8 cellular contexts compared by ENCODE assay signal in genomic region chr12:53378705-53379388, GRCh38. TPM values are rescaled to one million over a fixed set of nuclear protein-coding genes. Genes with fewer than 3 reads are reported as not detected.
DNase-seq lines count a peak whose midpoint lies in the region; ATAC-seq, FAIRE-seq and TF ChIP-seq lines count a peak whose summit lies in the region.

No MANE protein-coding gene starts in this region.

- peak overlapping the region; percentile 84 for H3K4me2 ChIP-seq in Karpas-422 (ENCODE audit: low read depth, low read length, poor library complexity, severe bottlenecking)

- no peaks in the 10 kb centered on the region for H3K9me3 Mint-ChIP-seq in CD4-positive, alpha-beta T cell
- no peaks in the 10 kb centered on the region for H3K9me3 Mint-ChIP-seq in HFFc6

- H3K9me3 ChIP-seq in CD4-positive, alpha-beta T cell (ENCODE audit: control insufficient read depth, low read length) = no peaks in the 10 kb centered on the region
- no peaks in the 10 kb centered on the region for H3K9me3 ChIP-seq in Karpas-422 (ENCODE audit: low read length)
- H3K9me3 ChIP-seq in muscle layer of colon (ENCODE audit: low read length) = no peaks in the 10 kb centered on the region

- no peaks in the 10 kb centered on the region for H4K20me1 ChIP-seq in Karpas-422 (ENCODE audit: insufficient read depth, low read depth, low read length)

- no peak for TF ChIP-seq POLR2A in H54 (IDR thresholded peaks at IDR 0.05; ENCODE audit: low read depth, low read length)

- H3K79me2 ChIP-seq in Karpas-422 (ENCODE audit: low read length) = peaks cover 32% of the 10 kb centered on the region

- peak overlapping the region; percentile 67 for H3K27ac ChIP-seq in CD4-positive, alpha-beta T cell (ENCODE audit: low read depth, low read length)
- peak overlapping the region; percentile 70 for H3K27ac ChIP-seq in Karpas-422 (ENCODE audit: low read length)
- peak overlapping the region; percentile 88 for H3K27ac ChIP-seq in brain microvascular endothelial cell
- H3K27ac ChIP-seq in muscle layer of colon (ENCODE audit: low read depth, low read length) = peak overlapping the region; percentile 92

- H3K36me3 Mint-ChIP-seq in CD4-positive, alpha-beta T cell (ENCODE audit: low read depth) = peaks cover 32% of the 10 kb centered on the region
- H3K36me3 Mint-ChIP-seq in HFFc6 (ENCODE audit: low read depth) = peaks cover 26% of the 10 kb centered on the region

- ATAC-seq in CD4-positive, alpha-beta T cell (ENCODE audit: poor library complexity) = no peak
- ATAC-seq in HG03342 (IDR thresholded peaks at IDR 0.05; ENCODE audit: unreplicated experiment) = no peak
- no peak for ATAC-seq in GM19324 (IDR thresholded peaks at IDR 0.05; ENCODE audit: low FRiP score, unreplicated experiment)

- no peak for FAIRE-seq in H54 (lab: Jason Lieb, UNC)

- H3K4me3 Mint-ChIP-seq in CD4-positive, alpha-beta T cell = no peak overlapping the region
- H3K4me3 Mint-ChIP-seq in HFFc6 = no peak overlapping the region

- H3K4me3 ChIP-seq in Karpas-422 (ENCODE audit: low read length) (peak overlapping the region; percentile 71), brain microvascular endothelial cell (ENCODE audit: low read depth, low read length) (peak overlapping the region; percentile 64), muscle layer of colon (ENCODE audit: low read depth in 1 of 2, low read length in 2 of 2) (peak overlapping the region; percentile 9 to 76)

- H3K4me1 ChIP-seq in Karpas-422 (ENCODE audit: low read length) (peaks cover 40% of the 10 kb centered on the region), muscle layer of colon (ENCODE audit: insufficient read depth, low read length) (peaks cover 33% of the 10 kb centered on the region)

- TF ChIP-seq CTCF in CD4-positive, alpha-beta T cell (IDR thresholded peaks at IDR 0.05) = no peak
- TF ChIP-seq CTCF in brain microvascular endothelial cell (IDR thresholded peaks at IDR 0.05; ENCODE audit: low read depth, low read length, missing control alignments) = no peak
- no peak for TF ChIP-seq CTCF in HFFc6 (IDR thresholded peaks at IDR 0.05)

- in situ Hi-C loops in brain microvascular endothelial cell (cut with HindIII; ENCODE audit: low pct_ligation_motif_present, low sequenced_read_pairs) = no loop called here

- no peaks in the 10 kb centered on the region for H3K27me3 ChIP-seq in CD4-positive, alpha-beta T cell (ENCODE audit: control insufficient read depth, insufficient read depth, low read length)
- H3K27me3 ChIP-seq in Karpas-422 (ENCODE audit: low read length) (no peaks in the 10 kb centered on the region), brain microvascular endothelial cell (replicated peaks) (no peaks in the 10 kb centered on the region), muscle layer of colon (ENCODE audit: control insufficient read depth in 1 of 2, insufficient read depth in 2 of 2, low read length in 2 of 2) (no peaks in the 10 kb centered on the region)

- H3K36me3 ChIP-seq in Karpas-422 (ENCODE audit: insufficient read depth, low read length) = peaks cover 12% of the 10 kb centered on the region
- peaks cover 15% of the 10 kb centered on the region for H3K36me3 ChIP-seq in brain microvascular endothelial cell (replicated peaks)
- peaks cover 26% of the 10 kb centered on the region for H3K36me3 ChIP-seq in muscle layer of colon (ENCODE audit: insufficient read depth, low read length)

- H2AFZ ChIP-seq in Karpas-422 (ENCODE audit: low read length) = no peak overlapping the region

- CTCF ChIA-PET in CD4-positive, alpha-beta T cell (lab: Charles Lee) = interaction anchor here (0.6 to 4.3 kb wide), 7 partner anchors 26 to 367 kb away, joined by 3 to 30 read pairs (median 6); partner anchors contain the start of gene AAAS

- intact Hi-C loops in CD4-positive, alpha-beta T cell (cut with DNase I, micrococcal nuclease) = loop anchor here in 1 of 2 experiments (1.0 kb wide), 2 partner anchors 58 to 121 kb away; partner anchors contain the start of gene AAAS

- no peaks in the 10 kb centered on the region for H3K27me3 Mint-ChIP-seq in CD4-positive, alpha-beta T cell
- peaks cover 1% of the 10 kb centered on the region for H3K27me3 Mint-ChIP-seq in HFFc6 (ENCODE audit: insufficient read depth)

- peak overlapping the region; percentile 76 for H3K9ac ChIP-seq in Karpas-422 (ENCODE audit: low read length)
- peak overlapping the region; percentile 67 for H3K9ac ChIP-seq in muscle layer of colon (ENCODE audit: low read length)

- H3K27ac Mint-ChIP-seq in CD4-positive, alpha-beta T cell = no peak overlapping the region
- H3K27ac Mint-ChIP-seq in HFFc6 = no peak overlapping the region

- no peak for DNase-seq in CD4-positive, alpha-beta T cell
- DNase-seq in Karpas-422 (peak; percentile 49), brain microvascular endothelial cell (no peak), H54 (ENCODE audit: insufficient read length, low spot score) (no peak), HFFc6 (no peak)

- POLR2A ChIA-PET in CD4-positive, alpha-beta T cell (lab: Charles Lee) = interaction anchor here (0.8 to 3.1 kb wide), 37 partner anchors 9 to 901 kb away, joined by 3 to 65 read pairs (median 6); partner anchors contain the start of genes AAAS, ATP5MC2, CBX5 and CSAD

- no peaks in the 10 kb centered on the region for H3K9me2 ChIP-seq in Karpas-422 (replicated peaks; ENCODE audit: insufficient read depth, low read length)

- H3K4me1 Mint-ChIP-seq in CD4-positive, alpha-beta T cell (ENCODE audit: low read depth) = peaks cover 33% of the 10 kb centered on the region
- H3K4me1 Mint-ChIP-seq in HFFc6 (ENCODE audit: low read depth) = peaks cover 31% of the 10 kb centered on the region

RNA-seq across cellular contexts. Expression of gene SP1, which starts 1.1 kb away (rescaled TPM):
- total RNA-seq in CD4-positive, alpha-beta T cell = 10 to 100 TPM; 42.3 to 43.3 TPM
- 29.9 and 36.5 TPM in 2 replicates for total RNA-seq in Karpas-422 (2014; rRNA removed; shearing (Covaris generic); ENCODE audit: low replicate concordance)
- total RNA-seq in HFFc6 (2021; fragmentation: NEBNext Ultra II Directional; extraction: Animal tissue kit (Norgen Biotek cat#: 25700)) = 10 to 100 TPM; 38.2 to 51.8 (median 43.5) TPM

RNA-seq across cellular contexts. Expression of gene SP7, which starts 42.7 kb away (rescaled TPM):
- under 1 TPM in 1 of 2 experiments, not detected in 1; 0.14 TPM for total RNA-seq in CD4-positive, alpha-beta T cell
- total RNA-seq in Karpas-422 (2014; rRNA removed; shearing (Covaris generic); ENCODE audit: low replicate concordance) = not detected in 2 replicates
- total RNA-seq in HFFc6 (2021; fragmentation: NEBNext Ultra II Directional; extraction: Animal tissue kit (Norgen Biotek cat#: 25700)) = not detected

RNA-seq across cellular contexts. Expression of gene AMHR2, which starts 44.8 kb away (rescaled TPM):
- total RNA-seq in CD4-positive, alpha-beta T cell = not detected
- not detected in 2 replicates for total RNA-seq in Karpas-422 (2014; rRNA removed; shearing (Covaris generic); ENCODE audit: low replicate concordance)
- total RNA-seq in HFFc6 (2021; fragmentation: NEBNext Ultra II Directional; extraction: Animal tissue kit (Norgen Biotek cat#: 25700)) = not detected

RNA-seq across cellular contexts. Expression of gene AAAS, which starts 57.4 kb away (rescaled TPM):
- 10 to 100 TPM; 21.0 to 22.7 TPM for total RNA-seq in CD4-positive, alpha-beta T cell
- total RNA-seq in Karpas-422 (2014; rRNA removed; shearing (Covaris generic); ENCODE audit: low replicate concordance) = 37.3 and 63.6 TPM in 2 replicates
- 10 to 100 TPM; 44.0 to 63.5 (median 54.0) TPM for total RNA-seq in HFFc6 (2021; fragmentation: NEBNext Ultra II Directional; extraction: Animal tissue kit (Norgen Biotek cat#: 25700))
